ENCODE assay signal across 12 cellular contexts in genomic region chr12:92546826-92547348, GRCh38.
DNase-seq lines count a peak whose midpoint lies in the region; ATAC-seq and TF ChIP-seq lines count a peak whose summit lies in the region.
"Had no signal": no experiment of that assay in that cellular context is flagged by ENCODE, and none has a peak within 500 bp of the region (broad histone marks: within the 10 kb centered on the region; RNA-seq: fewer than 3 reads in every experiment).

No MANE protein-coding gene starts in this region.

- H3K36me3 ChIP-seq in esophagus muscularis mucosa, result no peaks in the 10 kb centered on the region
- H3K36me3 ChIP-seq: left lung, sigmoid colon had no signal

- no peak for TF ChIP-seq POLR2A in esophagus muscularis mucosa (IDR thresholded peaks at IDR 0.05; ENCODE audit: low read depth)

- peaks cover 29 to 35% of the 10 kb centered on the region in 2 donors for H3K4me1 Mint-ChIP-seq in stimulated activated naive B cell treated with anti-CD40 and anti-IgM and Interleukin-4, amounts not matched to agents 10 μg/mL and 1 μg/mL and 100 μg/mL, for 72 hours

- H3K27me3 ChIP-seq in esophagus muscularis mucosa, result no peaks in the 10 kb centered on the region
- H3K27me3 ChIP-seq: left lung, sigmoid colon had no signal

- H3K4me3 Mint-ChIP-seq in stimulated activated naive B cell treated with anti-CD40 and anti-IgM and Interleukin-4, amounts not matched to agents 10 μg/mL and 1 μg/mL and 100 μg/mL, for 72 hours, result no peak overlapping the region

- ATAC-seq in GM19397 (IDR thresholded peaks at IDR 0.05; ENCODE audit: unreplicated experiment) (peak; percentile 79), HG02840 (IDR thresholded peaks at IDR 0.05; ENCODE audit: low FRiP score, unreplicated experiment) (peak; percentile 63)
- ATAC-seq in stimulated activated naive B cell treated with anti-CD40 and anti-IgM and Interleukin-4, amounts not matched to agents 10 μg/mL and 1 μg/mL and 100 μg/mL, for 72 hours (replicated peaks), result peak; percentile 29 to 47
- ATAC-seq: left lung had no signal

- DNase-seq in NCI-H1105 (lab: John Stamatoyannopoulos, UW) (peak; percentile 25), esophagus muscularis mucosa (ENCODE audit: extremely low spot score) (no peak), retina (no peak), NCI-H1436 treated with DMSO at 0.1 percent for 48 hours (lab: John Stamatoyannopoulos, UW) (no peak)
- no peak for DNase-seq in stimulated activated naive B cell treated with anti-CD40 and anti-IgM and Interleukin-4, amounts not matched to agents 10 μg/mL and 1 μg/mL and 100 μg/mL, for 72 hours
- DNase-seq: activated T-cell treated with anti-CD3 and anti-CD28 coated beads, Interleukin-2, amount 50 U/mL, for 1 hour; GOT3; left lung; sigmoid colon; T-helper 2 cell had no signal

- peaks cover 2 to 3% of the 10 kb centered on the region in 2 donors for H3K36me3 Mint-ChIP-seq in stimulated activated naive B cell treated with anti-CD40 and anti-IgM and Interleukin-4, amounts not matched to agents 10 μg/mL and 1 μg/mL and 100 μg/mL, for 72 hours

- H3K27ac ChIP-seq in esophagus muscularis mucosa (replicated peaks in 1 of 4), result no peak overlapping the region
- H3K27ac ChIP-seq: left lung, sigmoid colon had no signal

- no peak overlapping the region for H3K4me3 ChIP-seq in esophagus muscularis mucosa
- H3K4me3 ChIP-seq: left lung, sigmoid colon had no signal

- no peak overlapping the region for H3K27ac Mint-ChIP-seq in stimulated activated naive B cell treated with anti-CD40 and anti-IgM and Interleukin-4, amounts not matched to agents 10 μg/mL and 1 μg/mL and 100 μg/mL, for 72 hours

- peaks cover 12 to 14% (median 14%) of the 10 kb centered on the region in 4 donors for H3K4me1 ChIP-seq in esophagus muscularis mucosa

- TF ChIP-seq EP300 in esophagus muscularis mucosa (IDR thresholded peaks at IDR 0.05), result no peak

- peaks cover 0 to 2% of the 10 kb centered on the region in 2 donors for H3K9me3 Mint-ChIP-seq in stimulated activated naive B cell treated with anti-CD40 and anti-IgM and Interleukin-4, amounts not matched to agents 10 μg/mL and 1 μg/mL and 100 μg/mL, for 72 hours

- H3K9me3 ChIP-seq in esophagus muscularis mucosa, result no peaks in the 10 kb centered on the region
- H3K9me3 ChIP-seq: left lung, sigmoid colon had no signal

- H3K27me3 Mint-ChIP-seq in stimulated activated naive B cell treated with anti-CD40 and anti-IgM and Interleukin-4, amounts not matched to agents 10 μg/mL and 1 μg/mL and 100 μg/mL, for 72 hours, result no peaks in the 10 kb centered on the region

- no peak for TF ChIP-seq CTCF in esophagus muscularis mucosa (IDR thresholded peaks at IDR 0.05)

- intact Hi-C loops in esophagus muscularis mucosa (cut with DNase I), result no loop called here
